Comparison of ENCODE assay signal across 2 cellular contexts in the genomic region with DNA sequence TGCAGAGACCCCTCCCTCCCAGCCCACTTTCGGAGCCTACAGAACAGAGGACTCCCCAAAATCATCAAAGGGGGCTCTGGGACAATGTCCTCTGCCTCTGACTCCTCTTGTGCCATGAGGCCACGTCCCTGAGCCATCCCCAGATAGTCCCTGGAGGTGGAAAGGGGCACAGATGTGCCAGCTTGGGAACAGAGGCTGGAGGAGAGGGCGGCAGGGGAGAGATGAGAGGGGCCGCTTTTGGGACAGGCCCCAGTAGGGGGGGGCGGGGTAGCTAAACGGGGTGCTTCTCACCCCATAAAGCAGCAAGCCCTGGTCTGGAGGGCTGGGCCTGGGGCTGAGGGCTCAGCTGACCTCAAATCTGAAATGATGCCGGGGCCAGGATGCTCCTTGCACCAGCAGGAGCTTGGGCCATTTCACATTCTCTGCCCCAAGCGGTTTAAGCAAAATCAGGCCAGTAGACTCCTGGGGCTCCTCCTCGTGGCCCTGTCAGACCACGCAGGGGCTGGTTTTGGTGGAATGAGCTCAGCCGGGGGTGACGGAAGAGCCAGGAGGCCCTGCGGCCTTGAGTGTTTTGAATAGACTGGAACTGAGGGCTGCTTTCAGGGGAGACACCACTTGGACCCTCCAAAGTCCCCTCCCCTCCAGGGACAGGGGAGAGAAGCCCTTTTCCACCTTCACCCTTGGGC.
TF ChIP-seq lines count a peak whose summit lies in the region.

No MANE protein-coding gene starts in this region.

TF ChIP-seq in GM12878, 131 proteins besides CTCF, POLR2A, EP300 and RAD21:
- TF ChIP-seq, protein P1, sequence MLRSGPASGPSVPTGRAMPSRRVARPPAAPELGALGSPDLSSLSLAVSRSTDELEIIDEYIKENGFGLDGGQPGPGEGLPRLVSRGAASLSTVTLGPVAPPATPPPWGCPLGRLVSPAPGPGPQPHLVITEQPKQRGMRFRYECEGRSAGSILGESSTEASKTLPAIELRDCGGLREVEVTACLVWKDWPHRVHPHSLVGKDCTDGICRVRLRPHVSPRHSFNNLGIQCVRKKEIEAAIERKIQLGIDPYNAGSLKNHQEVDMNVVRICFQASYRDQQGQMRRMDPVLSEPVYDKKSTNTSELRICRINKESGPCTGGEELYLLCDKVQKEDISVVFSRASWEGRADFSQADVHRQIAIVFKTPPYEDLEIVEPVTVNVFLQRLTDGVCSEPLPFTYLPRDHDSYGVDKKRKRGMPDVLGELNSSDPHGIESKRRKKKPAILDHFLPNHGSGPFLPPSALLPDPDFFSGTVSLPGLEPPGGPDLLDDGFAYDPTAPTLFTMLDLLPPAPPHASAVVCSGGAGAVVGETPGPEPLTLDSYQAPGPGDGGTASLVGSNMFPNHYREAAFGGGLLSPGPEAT (IDR thresholded peaks at IDR 0.05; ENCODE audit: low read depth) = no peak
- no peak for TF ChIP-seq SMC3 (IDR thresholded peaks at IDR 0.05; ENCODE audit: borderline replicate concordance, low read length)

TF ChIP-seq in WTC11, 78 proteins besides CTCF, POLR2A, EP300 and RAD21:
- TF ChIP-seq, protein P2, sequence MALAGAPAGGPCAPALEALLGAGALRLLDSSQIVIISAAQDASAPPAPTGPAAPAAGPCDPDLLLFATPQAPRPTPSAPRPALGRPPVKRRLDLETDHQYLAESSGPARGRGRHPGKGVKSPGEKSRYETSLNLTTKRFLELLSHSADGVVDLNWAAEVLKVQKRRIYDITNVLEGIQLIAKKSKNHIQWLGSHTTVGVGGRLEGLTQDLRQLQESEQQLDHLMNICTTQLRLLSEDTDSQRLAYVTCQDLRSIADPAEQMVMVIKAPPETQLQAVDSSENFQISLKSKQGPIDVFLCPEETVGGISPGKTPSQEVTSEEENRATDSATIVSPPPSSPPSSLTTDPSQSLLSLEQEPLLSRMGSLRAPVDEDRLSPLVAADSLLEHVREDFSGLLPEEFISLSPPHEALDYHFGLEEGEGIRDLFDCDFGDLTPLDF (CRISPR knock-in tag; IDR thresholded peaks at IDR 0.05) = no peak
- TF ChIP-seq ZNF416 (CRISPR knock-in tag; IDR thresholded peaks at IDR 0.05) (no peak), MYBL2 (CRISPR knock-in tag; IDR thresholded peaks at IDR 0.05) (no peak), RORB (CRISPR knock-in tag; IDR thresholded peaks at IDR 0.05) (no peak), ZNF138 (CRISPR knock-in tag; conservative IDR thresholded peaks at IDR 0.05) (no peak), EMX1 (CRISPR knock-in tag; IDR thresholded peaks at IDR 0.05) (no peak), ZNF423 (CRISPR knock-in tag; IDR thresholded peaks at IDR 0.05) (no peak), ZNF121 (CRISPR knock-in tag; IDR thresholded peaks at IDR 0.05) (no peak)
- TF ChIP-seq, protein P3, sequence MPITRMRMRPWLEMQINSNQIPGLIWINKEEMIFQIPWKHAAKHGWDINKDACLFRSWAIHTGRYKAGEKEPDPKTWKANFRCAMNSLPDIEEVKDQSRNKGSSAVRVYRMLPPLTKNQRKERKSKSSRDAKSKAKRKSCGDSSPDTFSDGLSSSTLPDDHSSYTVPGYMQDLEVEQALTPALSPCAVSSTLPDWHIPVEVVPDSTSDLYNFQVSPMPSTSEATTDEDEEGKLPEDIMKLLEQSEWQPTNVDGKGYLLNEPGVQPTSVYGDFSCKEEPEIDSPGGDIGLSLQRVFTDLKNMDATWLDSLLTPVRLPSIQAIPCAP (CRISPR knock-in tag; IDR thresholded peaks at IDR 0.05) = no peak
- TF ChIP-seq, protein P4, sequence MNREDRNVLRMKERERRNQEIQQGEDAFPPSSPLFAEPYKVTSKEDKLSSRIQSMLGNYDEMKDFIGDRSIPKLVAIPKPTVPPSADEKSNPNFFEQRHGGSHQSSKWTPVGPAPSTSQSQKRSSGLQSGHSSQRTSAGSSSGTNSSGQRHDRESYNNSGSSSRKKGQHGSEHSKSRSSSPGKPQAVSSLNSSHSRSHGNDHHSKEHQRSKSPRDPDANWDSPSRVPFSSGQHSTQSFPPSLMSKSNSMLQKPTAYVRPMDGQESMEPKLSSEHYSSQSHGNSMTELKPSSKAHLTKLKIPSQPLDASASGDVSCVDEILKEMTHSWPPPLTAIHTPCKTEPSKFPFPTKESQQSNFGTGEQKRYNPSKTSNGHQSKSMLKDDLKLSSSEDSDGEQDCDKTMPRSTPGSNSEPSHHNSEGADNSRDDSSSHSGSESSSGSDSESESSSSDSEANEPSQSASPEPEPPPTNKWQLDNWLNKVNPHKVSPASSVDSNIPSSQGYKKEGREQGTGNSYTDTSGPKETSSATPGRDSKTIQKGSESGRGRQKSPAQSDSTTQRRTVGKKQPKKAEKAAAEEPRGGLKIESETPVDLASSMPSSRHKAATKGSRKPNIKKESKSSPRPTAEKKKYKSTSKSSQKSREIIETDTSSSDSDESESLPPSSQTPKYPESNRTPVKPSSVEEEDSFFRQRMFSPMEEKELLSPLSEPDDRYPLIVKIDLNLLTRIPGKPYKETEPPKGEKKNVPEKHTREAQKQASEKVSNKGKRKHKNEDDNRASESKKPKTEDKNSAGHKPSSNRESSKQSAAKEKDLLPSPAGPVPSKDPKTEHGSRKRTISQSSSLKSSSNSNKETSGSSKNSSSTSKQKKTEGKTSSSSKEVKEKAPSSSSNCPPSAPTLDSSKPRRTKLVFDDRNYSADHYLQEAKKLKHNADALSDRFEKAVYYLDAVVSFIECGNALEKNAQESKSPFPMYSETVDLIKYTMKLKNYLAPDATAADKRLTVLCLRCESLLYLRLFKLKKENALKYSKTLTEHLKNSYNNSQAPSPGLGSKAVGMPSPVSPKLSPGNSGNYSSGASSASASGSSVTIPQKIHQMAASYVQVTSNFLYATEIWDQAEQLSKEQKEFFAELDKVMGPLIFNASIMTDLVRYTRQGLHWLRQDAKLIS (CRISPR knock-in tag; IDR thresholded peaks at IDR 0.05; ENCODE audit: borderline replicate concordance) = no peak
- TF ChIP-seq, protein P5, sequence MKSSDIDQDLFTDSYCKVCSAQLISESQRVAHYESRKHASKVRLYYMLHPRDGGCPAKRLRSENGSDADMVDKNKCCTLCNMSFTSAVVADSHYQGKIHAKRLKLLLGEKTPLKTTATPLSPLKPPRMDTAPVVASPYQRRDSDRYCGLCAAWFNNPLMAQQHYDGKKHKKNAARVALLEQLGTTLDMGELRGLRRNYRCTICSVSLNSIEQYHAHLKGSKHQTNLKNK (CRISPR knock-in tag; IDR thresholded peaks at IDR 0.05) = no peak
